In the genomic region with DNA sequence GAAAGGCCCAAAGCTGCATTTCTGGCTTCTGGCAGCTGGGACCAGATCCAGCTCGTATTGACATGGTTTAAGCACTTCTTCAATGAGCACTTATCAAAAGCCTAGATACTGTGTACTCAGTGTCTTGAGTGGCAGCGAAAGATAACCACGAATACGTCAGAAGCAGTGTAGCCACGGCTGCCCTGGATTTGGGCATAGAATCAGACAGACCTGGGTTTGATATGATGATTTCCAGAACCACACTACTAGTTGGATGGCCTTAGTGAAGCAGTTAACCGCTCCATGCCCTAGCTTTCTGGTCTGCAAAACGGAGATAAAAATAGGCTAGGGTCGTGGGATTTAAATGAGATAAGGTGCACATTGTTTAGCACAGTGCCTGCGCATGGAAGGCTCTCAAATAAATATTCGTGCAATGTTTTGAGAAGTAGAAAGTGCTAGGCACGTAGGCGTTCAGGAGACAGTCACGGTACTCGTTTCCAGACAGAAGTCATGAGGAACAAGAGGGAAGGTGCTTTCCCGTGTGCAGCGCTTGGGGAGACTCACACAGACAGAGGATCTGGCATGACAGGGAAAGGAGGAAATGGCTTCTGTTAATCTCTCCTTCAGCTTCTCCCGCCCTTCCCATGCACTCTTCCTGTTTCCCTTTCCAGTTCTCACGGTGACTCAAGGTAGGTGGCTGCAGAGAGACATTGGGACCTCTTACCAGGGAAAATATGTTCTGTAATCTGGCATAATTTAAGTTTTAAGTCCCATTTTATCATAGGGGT, we compare ENCODE assay signal across 8 cellular contexts.
A peak's percentile ranks its signal among the peaks of the same experiment; 100 is the strongest.
DNase-seq lines count a peak whose midpoint lies in the region; ATAC-seq, FAIRE-seq and TF ChIP-seq lines count a peak whose summit lies in the region.

No MANE protein-coding gene starts in this region.

- peaks cover 13% of the 10 kb centered on the region for H3K4me1 ChIP-seq in mesendoderm (ENCODE audit: control insufficient read depth, low read depth, low read length)
- H3K4me1 ChIP-seq in thoracic aorta (ENCODE audit: control insufficient read depth in 1 of 2, low read depth in 2 of 2) = peaks cover 32 to 65% of the 10 kb centered on the region in 2 donors

- H3K9me3 Mint-ChIP-seq in central memory CD8-positive, alpha-beta T cell = no peaks in the 10 kb centered on the region

- H4K8ac ChIP-seq in mesendoderm (ENCODE audit: low read depth, low read length) = no peak overlapping the region

- H3K23ac ChIP-seq in mesendoderm (ENCODE audit: low read length) = no peak overlapping the region

- WGBS in mesendoderm (ENCODE audit: extremely low coverage, insufficient coverage, low lambda C conversion rate) = no CpG with 5 or more reads among the region's 18 CpGs

- H3K4me2 ChIP-seq in mesendoderm (ENCODE audit: low read length) = peak overlapping the region; percentile 10

- no peaks in the 10 kb centered on the region for H3K27me3 Mint-ChIP-seq in central memory CD8-positive, alpha-beta T cell

- no peaks in the 10 kb centered on the region for H3K79me2 ChIP-seq in mesendoderm (ENCODE audit: control insufficient read depth, insufficient read depth, low read length)

- H3K36me3 Mint-ChIP-seq in central memory CD8-positive, alpha-beta T cell (ENCODE audit: insufficient read depth) = peaks cover 17% of the 10 kb centered on the region

- H3K4me3 ChIP-seq in mesendoderm (ENCODE audit: low read length) (no peak overlapping the region), thoracic aorta (peak overlapping the region; percentile 88)

- peak; percentile 17 for ATAC-seq in HG02588 (IDR thresholded peaks at IDR 0.05; ENCODE audit: unreplicated experiment)
- peak; percentile 81 for ATAC-seq in central memory CD8-positive, alpha-beta T cell (replicated peaks; ENCODE audit: extremely low read depth, poor library complexity, severe bottlenecking)
- no peak for ATAC-seq in thoracic aorta (ENCODE audit: insufficient number of reproducible peaks, low FRiP score, low read depth)

- H3K9ac ChIP-seq in mesendoderm (ENCODE audit: low read length) = peak overlapping the region; percentile 60

- H2BK5ac ChIP-seq in mesendoderm (ENCODE audit: low read length) = peak overlapping the region; percentile 48

- FAIRE-seq in RCC 7860 (lab: Jason Lieb, UNC) = peak; percentile 22

- peak overlapping the region; percentile 24 for H2AK5ac ChIP-seq in mesendoderm (ENCODE audit: low read length)

- H2BK120ac ChIP-seq in mesendoderm (ENCODE audit: low read depth, low read length) = no peak overlapping the region

- H3K4ac ChIP-seq in mesendoderm (ENCODE audit: low read depth, low read length) = no peak overlapping the region

- peak overlapping the region; percentile 86 for H3K4me3 Mint-ChIP-seq in central memory CD8-positive, alpha-beta T cell

- DNase-seq in GM10266 (ENCODE audit: extremely low spot score) (peak; percentile 40), RCC 7860 (ENCODE audit: low spot score) (peak; percentile 80), mesendoderm (peak; percentile 27), thoracic aorta (ENCODE audit: low spot score) (no peak), GOT3 (lab: John Stamatoyannopoulos, UW) (no peak), 8988T (no peak)
- no peak for DNase-seq in central memory CD8-positive, alpha-beta T cell (ENCODE audit: low spot score in 2 of 2)

- H3K27ac Mint-ChIP-seq in central memory CD8-positive, alpha-beta T cell (ENCODE audit: low read depth) = peak overlapping the region; percentile 93

- no peaks in the 10 kb centered on the region for H3K9me3 ChIP-seq in thoracic aorta

- H3K18ac ChIP-seq in mesendoderm (ENCODE audit: low read length) = no peak overlapping the region

- H3K4me1 Mint-ChIP-seq in central memory CD8-positive, alpha-beta T cell = peaks cover 32% of the 10 kb centered on the region

- H4K5ac ChIP-seq in mesendoderm (ENCODE audit: low read length) = peak overlapping the region; percentile 26

- no peaks in the 10 kb centered on the region for H3K27me3 ChIP-seq in mesendoderm (ENCODE audit: insufficient read depth, low read length, poor library complexity)
- no peaks in the 10 kb centered on the region for H3K27me3 ChIP-seq in thoracic aorta (replicated peaks; ENCODE audit: insufficient read depth)

- no peak overlapping the region for H3K27ac ChIP-seq in mesendoderm (ENCODE audit: low read depth, low read length)
- peak overlapping the region; percentile 97 to 99 for H3K27ac ChIP-seq in thoracic aorta

- no peaks in the 10 kb centered on the region for H3K79me1 ChIP-seq in mesendoderm (ENCODE audit: low read length)

- no peaks in the 10 kb centered on the region for H3K36me3 ChIP-seq in mesendoderm (ENCODE audit: control insufficient read depth, insufficient read depth, low read length)
- H3K36me3 ChIP-seq in thoracic aorta = no peaks in the 10 kb centered on the region

- H3K56ac ChIP-seq in mesendoderm (ENCODE audit: low read length) = peak overlapping the region; percentile 81

- TF ChIP-seq CTCF in GM10266 (IDR thresholded peaks at IDR 0.05; ENCODE audit: control insufficient read depth, insufficient read depth, low read depth, missing control alignments) = no peak
- no peak for TF ChIP-seq CTCF in thoracic aorta (IDR thresholded peaks at IDR 0.05)

- no peak overlapping the region for H2BK15ac ChIP-seq in mesendoderm (replicated peaks; ENCODE audit: low read depth)

Comparison
In these comparisons a context has a peak if more than half of its experiments do, and no peak if none do; other contexts are left out.
1. DNase-seq: peak in GM10266 (single experiment), RCC 7860 (single experiment) and mesendoderm (single experiment); none in central memory CD8-positive, alpha-beta T cell (0 of 2), thoracic aorta (single experiment), GOT3 (single experiment) and 8988T (single experiment).